In the genomic region with DNA sequence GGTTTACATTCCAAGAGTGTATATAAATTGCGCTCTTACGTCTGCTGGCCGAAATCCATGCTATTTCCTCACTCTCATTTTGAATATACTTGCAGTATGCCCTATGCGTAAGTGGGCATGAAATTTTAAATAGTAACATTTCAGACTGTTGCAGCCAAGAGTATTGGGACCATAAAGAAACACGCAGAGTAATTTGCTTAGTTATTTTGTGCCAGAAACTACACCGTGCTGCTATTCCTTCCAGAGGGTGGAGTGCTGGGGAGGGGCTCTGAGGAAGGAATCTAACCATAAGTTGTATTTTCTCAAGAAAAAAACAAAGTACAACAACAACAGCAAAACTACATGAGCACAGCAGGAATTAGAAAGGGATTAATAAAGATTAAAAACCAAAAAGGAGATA, we compare ENCODE assay signal across 26 cellular contexts.
"Had no signal": no experiment of that assay in that cellular context is flagged by ENCODE, and none has a peak within 500 bp of the region (broad histone marks: within the 10 kb centered on the region; RNA-seq: fewer than 3 reads in every experiment).

No MANE protein-coding gene starts in this region.

- H3K27me3 ChIP-seq: left lung, ovary, right atrium auricular region, right lobe of liver, stomach, testis, thyroid gland, transverse colon, upper lobe of left lung, vagina had no signal

- H3K36me3 ChIP-seq: left lung, ovary, right atrium auricular region, right lobe of liver, stomach, thyroid gland, transverse colon, upper lobe of left lung, vagina had no signal

- H3K4me1 ChIP-seq: left lung, right atrium auricular region, right lobe of liver, stomach, testis, thyroid gland, transverse colon, upper lobe of left lung, vagina had no signal

- H3K27ac ChIP-seq: left lung, ovary, right atrium auricular region, right lobe of liver, stomach, testis, thyroid gland, transverse colon, upper lobe of left lung, vagina had no signal

- H3K9me3 ChIP-seq: left lung, ovary, right lobe of liver, testis, thyroid gland, transverse colon, upper lobe of left lung, vagina had no signal

- H3K27ac Mint-ChIP-seq: mesothelial cell of epicardium; naive B cell; natural killer cell treated with Interleukin-12 subunit alpha and Interleukin-12 subunit beta and Interleukin-15 and Interleukin-18, amount 100 ng/mL, for 72 hours; progenitor cell of endocrine pancreas; stimulated activated naive B cell treated with anti-CD40 and anti-IgM and Interleukin-4, amounts not matched to agents 10 μg/mL and 1 μg/mL and 100 μg/mL, for 72 hours had no signal

- ATAC-seq: left colon; left lung; natural killer cell treated with Interleukin-12 subunit alpha and Interleukin-12 subunit beta and Interleukin-15 and Interleukin-18, amount 100 ng/mL, for 72 hours; right lobe of liver; stimulated activated naive B cell treated with anti-CD40 and anti-IgM and Interleukin-4, amounts not matched to agents 10 μg/mL and 1 μg/mL and 100 μg/mL, for 72 hours; stimulated activated naive CD8-positive, alpha-beta T cell treated with anti-CD3 and anti-CD28 coated beads, Interleukin-15, Interleukin-2, amounts not matched to agents 100 U/mL and 50 U/mL, for 24 hours had no signal

- H3K4me3 ChIP-seq: left lung, lung, ovary, right atrium auricular region, right lobe of liver, smooth muscle cell, stomach, testis, thyroid gland, transverse colon, upper lobe of left lung, vagina had no signal

- H3K27me3 Mint-ChIP-seq: naive B cell; natural killer cell treated with Interleukin-12 subunit alpha and Interleukin-12 subunit beta and Interleukin-15 and Interleukin-18, amount 100 ng/mL, for 72 hours; progenitor cell of endocrine pancreas; stimulated activated naive B cell treated with anti-CD40 and anti-IgM and Interleukin-4, amounts not matched to agents 10 μg/mL and 1 μg/mL and 100 μg/mL, for 72 hours had no signal

- DNase-seq: hippocampal formation; kidney; left colon; left lung; mesendoderm; naive B cell; ovary; right lobe of liver; stimulated activated CD4-positive, alpha-beta T cell treated with anti-CD3 and anti-CD28 coated beads, Interleukin-1b, Interleukin-23, amount 100 ng/mL, for 48 hours; stimulated activated CD4-positive, alpha-beta T cell treated with anti-CD3 and anti-CD28 coated beads, Interleukin-2, amount 100 ng/mL, for 48 hours; stimulated activated CD4-positive, alpha-beta T cell treated with anti-CD3 and anti-CD28 coated beads, Interleukin-4, amount 100 ng/mL, for 4 hours; stimulated activated CD8-positive, alpha-beta memory T cell treated with anti-CD3 and anti-CD28 coated beads, Interleukin-4, amount 100 ng/mL, for 48 hours; stimulated activated naive B cell treated with anti-CD40 and anti-IgM and Interleukin-4, amounts not matched to agents 10 μg/mL and 1 μg/mL and 100 μg/mL, for 72 hours; stimulated activated naive CD8-positive, alpha-beta T cell treated with anti-CD3 and anti-CD28 coated beads, Interleukin-15, Interleukin-2, amounts not matched to agents 100 U/mL and 50 U/mL, for 24 hours; stomach; testis; thyroid gland; transverse colon; upper lobe of left lung had no signal

- H3K4me3 Mint-ChIP-seq: mesothelial cell of epicardium; naive B cell; natural killer cell treated with Interleukin-12 subunit alpha and Interleukin-12 subunit beta and Interleukin-15 and Interleukin-18, amount 100 ng/mL, for 72 hours; stimulated activated naive B cell treated with anti-CD40 and anti-IgM and Interleukin-4, amounts not matched to agents 10 μg/mL and 1 μg/mL and 100 μg/mL, for 72 hours had no signal

- H3K4me1 Mint-ChIP-seq: mesothelial cell of epicardium; naive B cell; stimulated activated naive B cell treated with anti-CD40 and anti-IgM and Interleukin-4, amounts not matched to agents 10 μg/mL and 1 μg/mL and 100 μg/mL, for 72 hours had no signal

- H3K4me2 ChIP-seq: smooth muscle cell had no signal

- H3K36me3 Mint-ChIP-seq: mesothelial cell of epicardium; naive B cell; natural killer cell treated with Interleukin-12 subunit alpha and Interleukin-12 subunit beta and Interleukin-15 and Interleukin-18, amount 100 ng/mL, for 72 hours had no signal
